Comparison of ENCODE assay signal across 14 cellular contexts in the genomic region with DNA sequence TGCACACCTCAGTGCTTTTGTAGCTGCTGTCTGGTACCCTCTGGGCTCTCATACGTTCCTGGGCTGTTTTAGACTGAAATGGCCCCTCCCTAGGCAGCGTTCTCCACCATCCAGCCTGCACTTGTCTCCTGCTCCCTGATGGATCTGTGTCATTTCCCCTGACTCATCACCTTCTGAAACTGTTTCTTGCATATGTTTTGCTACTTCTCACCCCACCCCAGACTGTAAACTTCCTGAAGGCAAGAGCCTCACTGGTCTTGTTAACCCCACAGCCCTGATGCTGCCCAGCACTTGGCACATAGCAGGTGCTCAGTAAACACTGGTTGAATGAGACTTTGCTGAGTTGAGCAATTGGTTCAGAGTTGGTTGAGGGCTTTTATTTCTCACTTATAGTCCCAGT.
DNase-seq lines count a peak whose midpoint lies in the region; ATAC-seq, FAIRE-seq and TF ChIP-seq lines count a peak whose summit lies in the region.
"Had no signal": no experiment of that assay in that cellular context is flagged by ENCODE, and none has a peak within 500 bp of the region (broad histone marks: within the 10 kb centered on the region; RNA-seq: fewer than 3 reads in every experiment).

No MANE protein-coding gene starts in this region.

- H3K4me1 Mint-ChIP-seq in astrocyte (ENCODE audit: low read depth, unreplicated experiment): peaks cover 4% of the 10 kb centered on the region

- H4K20me1 ChIP-seq in astrocyte (ENCODE audit: insufficient read depth, low read length): no peaks in the 10 kb centered on the region

- intact Hi-C loops in Right ventricle myocardium superior (cut with DNase I): no loop called here
- intact Hi-C loops in lower leg skin (cut with DNase I; ENCODE audit: low total_unique reads): no loop called here

- no peak overlapping the region for H2AFZ ChIP-seq in astrocyte (ENCODE audit: low read depth, low read length)

- H3K4me2 ChIP-seq in astrocyte (ENCODE audit: low read length): no peak overlapping the region

- no peaks in the 10 kb centered on the region for H3K9me3 ChIP-seq in right atrium auricular region
- H3K9me3 ChIP-seq in astrocyte (ENCODE audit: insufficient read depth, low read depth, low read length): no peaks in the 10 kb centered on the region

- TF ChIP-seq POLR2A in lower leg skin (IDR thresholded peaks at IDR 0.05): no peak

- no peak for FAIRE-seq in astrocyte (lab: Jason Lieb, UNC)
- FAIRE-seq: GM12878 had no signal

- no peaks in the 10 kb centered on the region for H3K36me3 Mint-ChIP-seq in astrocyte (ENCODE audit: low read depth, unreplicated experiment)

- DNase-seq in Right ventricle myocardium superior (no peak), right atrium auricular region (ENCODE audit: low spot score) (no peak), astrocyte (ENCODE audit: low read depth) (no peak), kidney tubule cell (ENCODE audit: low spot score) (peak; percentile 50), NCI-H1092 (lab: John Stamatoyannopoulos, UW) (no peak), lower leg skin (ENCODE audit: low spot score in 2 of 2) (no peak)
- DNase-seq in activated CD8-positive, alpha-beta memory T cell treated with anti-CD3 and anti-CD28 coated beads, Interleukin-2, amount 50 U/mL, for 4 hours: no peak
- DNase-seq: DMS153; GOT3; mesenchymal stem cell; NCI-H2081 treated with DMSO at 0.1 percent for 48 hours; stimulated activated CD8-positive, alpha-beta memory T cell treated with anti-CD3 and anti-CD28 coated beads, Interleukin-4, amount 100 ng/mL, for 48 hours had no signal

- H3K4me3 Mint-ChIP-seq in astrocyte (ENCODE audit: unreplicated experiment): peak overlapping the region; percentile 30

- H3K79me2 ChIP-seq in astrocyte (ENCODE audit: insufficient read depth, low read length): no peaks in the 10 kb centered on the region

- no peak overlapping the region for H3K9ac ChIP-seq in astrocyte (ENCODE audit: low read length)

- H3K27me3 Mint-ChIP-seq in astrocyte (ENCODE audit: low read depth, unreplicated experiment): peaks cover 10% of the 10 kb centered on the region

- H3K27ac ChIP-seq in right atrium auricular region: peak overlapping the region in 1 of 2 donors; percentile 17
- no peak overlapping the region for H3K27ac ChIP-seq in astrocyte (ENCODE audit: low read depth, low read length)

- 49 to 52% methylated on average over 2 of the region's 2 CpGs for WGBS in lower leg skin, 2 donors

- peaks cover 2% of the 10 kb centered on the region for H3K9me3 Mint-ChIP-seq in astrocyte (ENCODE audit: unreplicated experiment)

- H3K4me1 ChIP-seq in right atrium auricular region (no peaks in the 10 kb centered on the region), astrocyte (ENCODE audit: insufficient read depth, low read length) (no peaks in the 10 kb centered on the region)

- H3K4me3 ChIP-seq in right atrium auricular region (no peak overlapping the region), astrocyte (ENCODE audit: insufficient read depth, low read depth, low read length) (no peak overlapping the region), lower leg skin (ENCODE audit: low read depth, poor library complexity, severe bottlenecking) (no peak overlapping the region)
- H3K4me3 ChIP-seq: GM12878 had no signal

- TF ChIP-seq CTCF in right atrium auricular region (IDR thresholded peaks at IDR 0.05) (no peak), astrocyte (IDR thresholded peaks at IDR 0.05; ENCODE audit: insufficient read depth, low read depth, low read length) (no peak), lower leg skin (IDR thresholded peaks at IDR 0.05) (no peak)

- no peak overlapping the region for H3K27ac Mint-ChIP-seq in astrocyte (ENCODE audit: unreplicated experiment)

- H3K36me3 ChIP-seq in right atrium auricular region (peaks cover 4% of the 10 kb centered on the region), astrocyte (ENCODE audit: insufficient read depth, low read length) (no peaks in the 10 kb centered on the region)

- H3K27me3 ChIP-seq in right atrium auricular region (no peaks in the 10 kb centered on the region), astrocyte (ENCODE audit: insufficient read depth, low read length) (no peaks in the 10 kb centered on the region)

- ATAC-seq in Right ventricle myocardium superior (ENCODE audit: poor library complexity) (peak; percentile 26), HG03135 (IDR thresholded peaks at IDR 0.05; ENCODE audit: unreplicated experiment) (no peak)
